7 cellular contexts compared by ENCODE assay signal in the genomic region with DNA sequence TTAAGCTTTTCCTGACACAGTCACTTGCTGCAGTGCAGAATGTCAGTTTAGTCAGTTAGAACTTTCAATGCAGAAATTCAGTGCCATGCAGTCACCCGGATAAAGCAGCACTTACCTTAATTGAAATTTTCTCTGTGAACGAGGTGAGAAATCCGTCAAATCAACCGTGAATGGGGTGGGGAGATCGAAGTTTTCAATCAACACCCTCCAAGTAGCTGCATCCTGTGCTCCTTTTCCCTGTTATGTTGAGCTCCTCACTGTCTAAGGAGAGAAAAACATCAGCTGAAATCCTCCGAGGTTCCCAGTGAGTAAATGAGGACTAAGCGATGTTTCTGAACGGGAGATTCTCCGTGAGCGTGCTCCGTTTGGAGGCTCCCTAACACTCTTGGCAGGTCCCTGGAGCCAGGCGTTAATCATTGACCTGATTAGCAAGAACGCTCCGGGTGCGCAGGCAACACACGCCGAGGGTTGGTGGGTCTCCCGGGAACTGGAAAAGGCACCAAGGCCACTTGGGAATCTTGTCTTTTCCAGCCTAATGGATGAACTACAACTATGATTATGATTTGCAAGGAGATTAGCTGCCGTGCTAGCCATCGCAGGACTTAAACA.
A peak's percentile ranks its signal among the peaks of the same experiment; 100 is the strongest.
DNase-seq lines count a peak whose midpoint lies in the region; ATAC-seq and TF ChIP-seq lines count a peak whose summit lies in the region.
"Not testable (repeated sequence)": the region's sequence is repeated elsewhere in the genome, so short reads cannot be mapped to it uniquely, and the experiment has no call there.

No MANE protein-coding gene starts in this region.

- not testable (repeated sequence) for H3K9me3 Mint-ChIP-seq in WTC11, endodermal cell, mesothelial cell of epicardium

- not testable (repeated sequence) for H3K36me3 Mint-ChIP-seq in WTC11; endodermal cell (ENCODE audit: low read depth); mesothelial cell of epicardium

- CTCF ChIA-PET in WTC11 (lab: Charles Lee) = not testable (repeated sequence)

- not testable (repeated sequence) for H3K27me3 Mint-ChIP-seq in WTC11 (ENCODE audit: low read depth)
- H3K27me3 Mint-ChIP-seq in endodermal cell (ENCODE audit: insufficient read depth) (peaks cover 12% of the 10 kb centered on the region), mesothelial cell of epicardium (ENCODE audit: low read depth) (peaks cover 32% of the 10 kb centered on the region)

- POLR2A ChIA-PET in WTC11 (lab: Charles Lee) = not testable (repeated sequence)

- WGBS in endodermal cell (ENCODE audit: insufficient coverage in 1 of 2, insufficient read length in 1 of 2), 2 experiments = 51 to 68% methylated on average over 2 to 7 of the region's 20 CpGs

- not testable (repeated sequence) for H3K9ac ChIP-seq in endodermal cell (ENCODE audit: extremely low read depth, low read length, poor library complexity, severe bottlenecking)

- peak; percentile 24 for DNase-seq in Caki2 (ENCODE audit: low read depth)
- DNase-seq in NCI-H2171 treated with DMSO at 0.1 percent for 48 hours (lab: John Stamatoyannopoulos, UW) = peak; percentile 67
- DNase-seq in WTC11 (ENCODE audit: low spot score); mesothelial cell of epicardium (ENCODE audit: low spot score in 2 of 2, unreplicated experiment in 2 of 2): not testable (repeated sequence)
- peak; percentile 63 for DNase-seq in endodermal cell
- DNase-seq in left kidney (ENCODE audit: low read depth, low spot score) = peak; percentile 61
- peak; percentile 50 for DNase-seq in retina

- not testable (repeated sequence) for H3K27ac ChIP-seq in endodermal cell (ENCODE audit: low read depth, low read length)

- not testable (repeated sequence) for TF ChIP-seq CTCF in WTC11 (IDR thresholded peaks at IDR 0.05); endodermal cell (conservative IDR thresholded peaks at IDR 0.05); mesothelial cell of epicardium (IDR thresholded peaks at IDR 0.05; ENCODE audit: unreplicated experiment)

- peak; percentile 59 for ATAC-seq in WTC11

- H3K27me3 ChIP-seq in endodermal cell (ENCODE audit: control insufficient read depth, insufficient read depth, low read length, poor library complexity, severe bottlenecking) = not testable (repeated sequence)

- H3K27ac Mint-ChIP-seq in WTC11, endodermal cell, mesothelial cell of epicardium: not testable (repeated sequence)

- not testable (repeated sequence) for H3K4me1 ChIP-seq in endodermal cell (ENCODE audit: control insufficient read depth, insufficient read depth, low read length)

- peaks cover 14% of the 10 kb centered on the region for H3K4me1 Mint-ChIP-seq in WTC11
- H3K4me1 Mint-ChIP-seq in endodermal cell = peaks cover 13% of the 10 kb centered on the region
- not testable (repeated sequence) for H3K4me1 Mint-ChIP-seq in mesothelial cell of epicardium

- H3K4me3 ChIP-seq in endodermal cell (ENCODE audit: low read length) = peak overlapping the region; percentile 73

- H3K36me3 ChIP-seq in endodermal cell (ENCODE audit: control insufficient read depth, insufficient read depth, low read length) = not testable (repeated sequence)

- in situ Hi-C loops in Caki2 (cut with HindIII; ENCODE audit: low pct_unique_long_range_greater_than_20kb, low sequenced_read_pairs) = not testable (repeated sequence)

- not testable (repeated sequence) for H3K9me3 ChIP-seq in endodermal cell (ENCODE audit: control insufficient read depth, low read length)

- not testable (repeated sequence) for H3K4me3 Mint-ChIP-seq in WTC11
- H3K4me3 Mint-ChIP-seq in endodermal cell = peak overlapping the region; percentile 44
- peak overlapping the region; percentile 38 for H3K4me3 Mint-ChIP-seq in mesothelial cell of epicardium
